Comparison of ENCODE assay signal across 22 cellular contexts in the genomic region with DNA sequence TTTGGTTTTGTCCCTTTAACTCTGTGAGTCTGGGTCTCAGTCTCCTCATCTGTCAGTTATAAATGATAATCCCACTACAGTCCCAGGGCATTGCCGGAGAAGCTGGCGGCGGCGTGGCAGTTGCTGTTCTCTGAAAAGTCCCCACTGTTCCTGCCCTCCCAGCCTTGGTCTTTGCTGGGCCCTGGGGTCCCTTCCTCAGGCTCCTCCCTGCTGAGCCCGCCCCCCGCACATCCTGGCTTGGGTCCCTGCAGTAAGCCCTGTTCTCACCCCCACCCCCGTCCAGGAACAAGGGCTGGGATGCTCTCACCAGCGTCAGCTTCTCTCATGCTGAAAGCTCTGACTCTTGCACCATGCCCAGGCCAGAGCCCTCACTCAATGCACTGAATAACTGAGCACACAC. TPM values are rescaled to one million over a fixed set of nuclear protein-coding genes. Genes with fewer than 3 reads are reported as not detected.
DNase-seq lines count a peak whose midpoint lies in the region; FAIRE-seq and TF ChIP-seq lines count a peak whose summit lies in the region.
"Had no signal": no experiment of that assay in that cellular context is flagged by ENCODE, and none has a peak within 500 bp of the region (broad histone marks: within the 10 kb centered on the region; RNA-seq: fewer than 3 reads in every experiment).

No MANE protein-coding gene starts in this region.

- peaks cover 6% of the 10 kb centered on the region for H3K4me1 Mint-ChIP-seq in chondrocyte (ENCODE audit: low read depth)

- H3K23ac ChIP-seq in mesenchymal stem cell (ENCODE audit: low read length in 2 of 2) = no peak overlapping the region

- H3K36me3 ChIP-seq in H7 (replicated peaks; ENCODE audit: control insufficient read depth, insufficient read depth, low read length) = no peaks in the 10 kb centered on the region
- no peaks in the 10 kb centered on the region for H3K36me3 ChIP-seq in HUES64 (ENCODE audit: insufficient read depth, low read length)
- H3K36me3 ChIP-seq in kidney (ENCODE audit: control insufficient read depth in 1 of 2, insufficient read depth in 2 of 2, low read length in 2 of 2) = no peaks in the 10 kb centered on the region
- no peaks in the 10 kb centered on the region for H3K36me3 ChIP-seq in mesenchymal stem cell (ENCODE audit: control insufficient read depth in 1 of 2, insufficient read depth in 2 of 2, low read depth in 1 of 2, low read length in 2 of 2)

- H3K18ac ChIP-seq in mesenchymal stem cell (ENCODE audit: low read depth in 1 of 2, low read length in 2 of 2) = no peak overlapping the region

- H3K27me3 ChIP-seq in H7 (ENCODE audit: control insufficient read depth, insufficient read depth, low read length) (no peaks in the 10 kb centered on the region), HUES64 (ENCODE audit: insufficient read depth, low read length) (no peaks in the 10 kb centered on the region; the same call in 1 of the 2 replicates), mesenchymal stem cell (ENCODE audit: control insufficient read depth in 1 of 2, insufficient read depth in 1 of 2, low read length in 2 of 2) (peaks cover 6 to 10% of the 10 kb centered on the region in 2 experiments)

- peak; percentile 65 for DNase-seq in H7
- DNase-seq in chondrocyte (ENCODE audit: low spot score) = peak; percentile 60
- peak; percentile 48 for DNase-seq in kidney
- no peak for DNase-seq in activated naive CD4-positive, alpha-beta T cell (lab: John Stamatoyannopoulos, UW)
- no peak for DNase-seq in stimulated activated CD4-positive, alpha-beta T cell treated with anti-CD3 and anti-CD28 coated beads, Interleukin-2, amount 100 ng/mL, for 24 hours
- DNase-seq in mesenchymal stem cell = no peak
- DNase-seq: C1 segment of cervical spinal cord; Caco-2; CD4-positive, alpha-beta memory T cell; GM23248; HCEC 1CT; KBM-7; MV-4-11; NCI-H1105; NCI-H1436 treated with DMSO at 0.1 percent for 48 hours; NCI-H2029; NCI-H226; SHP77 treated with DMSO at 0.1 percent for 48 hours had no signal

- H3K4me2 ChIP-seq in mesenchymal stem cell (ENCODE audit: low read length, poor library complexity, severe bottlenecking) = no peak overlapping the region
- H3K4me2 ChIP-seq: A549 had no signal

- H3K4me3 Mint-ChIP-seq in chondrocyte (ENCODE audit: unreplicated experiment) = no peak overlapping the region

- no peak overlapping the region for H2AFZ ChIP-seq in mesenchymal stem cell (ENCODE audit: low read depth, low read length)
- H2AFZ ChIP-seq: GM23248 had no signal

- H3K27ac Mint-ChIP-seq in chondrocyte (ENCODE audit: unreplicated experiment) = no peak overlapping the region
- H3K27ac Mint-ChIP-seq: CD4-positive, alpha-beta memory T cell had no signal

- no peak overlapping the region for H2AK5ac ChIP-seq in mesenchymal stem cell (ENCODE audit: low read length, severe bottlenecking)

- H3K9me3 ChIP-seq in HUES64 (ENCODE audit: insufficient read depth, low read depth, low read length) (no peaks in the 10 kb centered on the region), kidney (ENCODE audit: control insufficient read depth in 1 of 2, low read length in 2 of 2) (no peaks in the 10 kb centered on the region), mesenchymal stem cell (ENCODE audit: control insufficient read depth, low read length) (no peaks in the 10 kb centered on the region)
- H3K9me3 ChIP-seq: A549, Caco-2 had no signal

- H3K9ac ChIP-seq in HUES64 (ENCODE audit: low read depth, low read length) (0 out of 2 replicates have a peak overlapping the region, but pooled peaks have one; percentile 32), kidney (ENCODE audit: low read length in 2 of 2) (no peak overlapping the region), mesenchymal stem cell (ENCODE audit: low read length) (no peak overlapping the region)
- H3K9ac ChIP-seq: GM23248 had no signal

- FAIRE-seq in kidney (lab: Jason Lieb, UNC) = no peak
- FAIRE-seq: A549, G401.6 had no signal

- no peaks in the 10 kb centered on the region for H3K79me1 ChIP-seq in mesenchymal stem cell (replicated peaks; ENCODE audit: low read length, poor library complexity, severe bottlenecking)

- 53% methylated on average over 8 of the region's 8 CpGs for WGBS in HUES64
- 66% methylated on average over 8 of the region's 8 CpGs for WGBS in mesenchymal stem cell

- H3K36me3 Mint-ChIP-seq in chondrocyte (ENCODE audit: low read depth) = no peaks in the 10 kb centered on the region

- H4K91ac ChIP-seq in mesenchymal stem cell (ENCODE audit: low read length) = no peak overlapping the region

- H3K14ac ChIP-seq in mesenchymal stem cell (ENCODE audit: low read length in 2 of 2) = no peak overlapping the region

- no peak overlapping the region for H2BK120ac ChIP-seq in mesenchymal stem cell (ENCODE audit: low read depth, low read length)

- H3K27ac ChIP-seq in HUES64 (ENCODE audit: low read depth, low read length) = peak overlapping the region; percentile 79; the same call in 1 of the 2 replicates
- H3K27ac ChIP-seq in kidney (ENCODE audit: low read depth in 2 of 2, low read length in 2 of 2) = no peak overlapping the region
- H3K27ac ChIP-seq in mesenchymal stem cell (ENCODE audit: low read length, poor library complexity, severe bottlenecking) = no peak overlapping the region
- H3K27ac ChIP-seq: A549, GM23248, RWPE1 had no signal

- H2BK5ac ChIP-seq in mesenchymal stem cell (ENCODE audit: low read depth, low read length, poor library complexity, severe bottlenecking) = no peak overlapping the region

- no peak overlapping the region for H4K8ac ChIP-seq in mesenchymal stem cell (ENCODE audit: low read length)

- no peak overlapping the region for H2BK12ac ChIP-seq in mesenchymal stem cell (ENCODE audit: low read length in 2 of 2)

- H3K27me3 Mint-ChIP-seq in chondrocyte (ENCODE audit: low read depth) = peaks cover 6% of the 10 kb centered on the region
- H3K27me3 Mint-ChIP-seq: CD4-positive, alpha-beta memory T cell had no signal

- no peak overlapping the region for H3K4ac ChIP-seq in mesenchymal stem cell (ENCODE audit: low read depth in 1 of 2, low read length in 2 of 2)

- H3K4me3 ChIP-seq in H7 (ENCODE audit: insufficient read depth, low read depth, low read length) = no peak overlapping the region
- peak overlapping the region; percentile 24; the same call in 1 of the 2 replicates for H3K4me3 ChIP-seq in HUES64 (ENCODE audit: low read length)
- no peak overlapping the region for H3K4me3 ChIP-seq in kidney (ENCODE audit: low read length in 2 of 2)
- no peak overlapping the region for H3K4me3 ChIP-seq in mesenchymal stem cell (ENCODE audit: insufficient read depth in 1 of 2, low read depth in 1 of 2, low read length in 2 of 2)
- H3K4me3 ChIP-seq: A549, GM23248 had no signal

- no peaks in the 10 kb centered on the region for H3K9me3 Mint-ChIP-seq in chondrocyte (ENCODE audit: low read depth)
- H3K9me3 Mint-ChIP-seq: CD4-positive, alpha-beta memory T cell had no signal

- no peak overlapping the region for H2BK15ac ChIP-seq in mesenchymal stem cell (ENCODE audit: low read depth, poor library complexity, severe bottlenecking)

- no peak for TF ChIP-seq CTCF in chondrocyte (IDR thresholded peaks at IDR 0.05)
- TF ChIP-seq CTCF in kidney (IDR thresholded peaks at IDR 0.05; ENCODE audit: borderline replicate concordance, extremely low read depth, insufficient read depth) = no peak

- H3K4me1 ChIP-seq in HUES64 (ENCODE audit: insufficient read depth, low read length) (peaks cover 12% of the 10 kb centered on the region), kidney (ENCODE audit: control insufficient read depth in 1 of 2, insufficient read depth in 1 of 2, low read depth in 1 of 2, low read length in 2 of 2) (no peaks in the 10 kb centered on the region), mesenchymal stem cell (ENCODE audit: control insufficient read depth, insufficient read depth, low read depth, low read length) (peaks cover 8% of the 10 kb centered on the region)
- H3K4me1 ChIP-seq: Caco-2 had no signal

- intact Hi-C loops in kidney (cut with DNase I) = no loop called here

RNA-seq across cellular contexts. Expression of a gene that starts 35.3 kb away (rescaled TPM):
- total RNA-seq in H7 (2014; rRNA removed; shearing (Covaris generic)) = 99.1 and 126 TPM in 2 replicates
- polyA plus RNA-seq in HUES64 (2013, experiment 1 of 2) = 38.3 TPM
- polyA plus RNA-seq in HUES64 (2013, experiment 2 of 2) = 41.4 TPM
- total RNA-seq in chondrocyte (27.5 to 33.8 TPM (median 31.1 TPM) in 3 replicates), kidney (36.8 TPM)
- 52.1 TPM for polyA plus RNA-seq in kidney (ENCODE audit: insufficient read depth, low read depth, low replicate concordance)
- polyA plus RNA-seq in mesenchymal stem cell (2013, experiment 1 of 2) = 19.1 TPM
- 20.6 TPM for polyA plus RNA-seq in mesenchymal stem cell (2013, experiment 2 of 2)

RNA-seq across cellular contexts. Expression of a gene that starts 54.4 kb away (rescaled TPM):
- total RNA-seq in H7 (2014; rRNA removed; shearing (Covaris generic)) = 11.3 and 13.7 TPM in 2 replicates
- 4.9 TPM for polyA plus RNA-seq in HUES64 (2013, experiment 1 of 2)
- 8.7 TPM for polyA plus RNA-seq in HUES64 (2013, experiment 2 of 2)
- total RNA-seq in chondrocyte (24.0 to 28.7 TPM (median 28.6 TPM) in 3 replicates), kidney (50.5 TPM)
- polyA plus RNA-seq in kidney (ENCODE audit: insufficient read depth, low read depth, low replicate concordance) = 6.7 TPM
- 24.1 TPM for polyA plus RNA-seq in mesenchymal stem cell (2013, experiment 1 of 2)
- polyA plus RNA-seq in mesenchymal stem cell (2013, experiment 2 of 2) = 22.8 TPM

Comparison
In these comparisons a context has a peak if more than half of its experiments do, and no peak if none do; other contexts are left out.
1. DNase-seq: peak in H7 (single experiment), chondrocyte (single experiment) and kidney (single experiment); none in activated naive CD4-positive, alpha-beta T cell (0 of 4), stimulated activated CD4-positive, alpha-beta T cell treated with anti-CD3 and anti-CD28 coated beads, Interleukin-2, amount 100 ng/mL, for 24 hours (0 of 2) and mesenchymal stem cell (single experiment).